ENCODE assay signal across 31 cellular contexts in the genomic region with DNA sequence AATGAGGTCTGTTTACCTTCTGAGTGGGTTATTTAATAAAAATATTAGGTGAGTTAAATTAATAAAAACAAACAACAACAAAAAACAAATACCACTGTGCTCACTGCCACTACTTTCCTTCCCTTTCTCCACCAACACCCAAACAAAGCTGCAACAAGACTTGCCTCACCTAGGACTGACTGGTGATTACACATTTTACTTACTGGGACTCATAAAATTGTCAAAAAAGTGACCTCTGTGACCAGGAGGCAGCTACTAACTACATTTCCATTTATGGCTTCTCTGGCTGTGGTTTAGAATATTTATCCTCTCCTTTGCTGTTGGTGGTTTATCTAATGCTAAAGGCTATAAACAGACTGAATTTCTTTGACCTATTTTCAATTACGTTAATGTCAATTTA. TPM values are rescaled to one million over a fixed set of nuclear protein-coding genes. Genes with fewer than 3 reads are reported as not detected.
DNase-seq lines count a peak whose midpoint lies in the region; ATAC-seq, FAIRE-seq and TF ChIP-seq lines count a peak whose summit lies in the region.
"Had no signal": no experiment of that assay in that cellular context is flagged by ENCODE, and none has a peak within 500 bp of the region (broad histone marks: within the 10 kb centered on the region; RNA-seq: fewer than 3 reads in every experiment).

No MANE protein-coding gene starts in this region.

- H3K9me2 ChIP-seq in Loucy (replicated peaks; ENCODE audit: low read depth, low read length), result no peaks in the 10 kb centered on the region

- no peak for TF ChIP-seq POLR2A in endothelial cell of umbilical vein (IDR thresholded peaks at IDR 0.05; ENCODE audit: low read depth, low read length)

- H3K4me3 ChIP-seq in left ventricle myocardium inferior, result no peak overlapping the region
- H3K4me3 ChIP-seq in Loucy (ENCODE audit: low read length, poor library complexity, severe bottlenecking), result no peak overlapping the region
- H3K4me3 ChIP-seq in endothelial cell of umbilical vein (replicated peaks in 1 of 3; ENCODE audit: insufficient read depth in 1 of 3, low read depth in 1 of 3, low read length in 3 of 3), result no peak overlapping the region
- H3K4me3 ChIP-seq in tibial artery, result no peak overlapping the region
- H3K4me3 ChIP-seq in foreskin fibroblast (ENCODE audit: low read depth in 1 of 2, low read length in 2 of 2), result no peak overlapping the region
- H3K4me3 ChIP-seq: esophagus squamous epithelium, gastrocnemius medialis, GM12878, HAP-1, pancreas, SJSA1, testis had no signal

- intact Hi-C loops in left ventricle myocardium inferior (cut with micrococcal nuclease), result no loop called here
- intact Hi-C loops in Right ventricle myocardium inferior (cut with DNase I), result loop anchor here (10.0 kb wide), 1 partner anchor 79 kb away; no protein-coding TSS in a partner anchor
- intact Hi-C loops in endothelial cell of umbilical vein (cut with micrococcal nuclease), result no loop called here
- intact Hi-C loops in tibial artery (cut with DNase I; ENCODE audit: low total_unique reads), result no loop called here

- H3K4me2 ChIP-seq in Loucy (ENCODE audit: low read depth, low read length, poor library complexity, severe bottlenecking), result peak overlapping the region; percentile 54
- H3K4me2 ChIP-seq in endothelial cell of umbilical vein (ENCODE audit: insufficient read depth, low read length), result peak overlapping the region; percentile 27

- dilution Hi-C loops in endothelial cell of umbilical vein (cut with MboI; ENCODE audit: extremely low pct_ligation_motif_present, low sequenced_read_pairs), result loop anchor here (25.0 kb wide), 1 partner anchor 103 kb away; no protein-coding TSS in a partner anchor

- ATAC-seq in Right ventricle myocardium inferior (no peak), HG02610 (IDR thresholded peaks at IDR 0.05; ENCODE audit: unreplicated experiment) (no peak)
- ATAC-seq: gastrocnemius medialis; GM12878; left colon; pancreas; stimulated activated naive CD8-positive, alpha-beta T cell treated with anti-CD3 and anti-CD28 coated beads, Interleukin-15, Interleukin-2, amounts not matched to agents 100 U/mL and 50 U/mL, for 24 hours; T-cell had no signal

- FAIRE-seq in endothelial cell of umbilical vein (lab: Jason Lieb, UNC), result no peak
- FAIRE-seq: GM12878, pancreas, small intestine had no signal

- no peaks in the 10 kb centered on the region for H3K27me3 ChIP-seq in left ventricle myocardium inferior (ENCODE audit: low read depth)
- H3K27me3 ChIP-seq in Loucy (ENCODE audit: insufficient read depth, low read length, poor library complexity, severe bottlenecking), result no peaks in the 10 kb centered on the region
- H3K27me3 ChIP-seq in endothelial cell of umbilical vein (ENCODE audit: control insufficient read depth in 2 of 2, insufficient read depth in 2 of 2, low read length in 2 of 2), result no peaks in the 10 kb centered on the region
- no peaks in the 10 kb centered on the region for H3K27me3 ChIP-seq in tibial artery
- H3K27me3 ChIP-seq: esophagus squamous epithelium, gastrocnemius medialis, pancreas, SJSA1, testis had no signal

- H2AFZ ChIP-seq in Loucy (ENCODE audit: low read length) (peak overlapping the region; percentile 58; the same call in 1 of the 2 replicates), endothelial cell of umbilical vein (ENCODE audit: low read depth, low read length) (no peak overlapping the region)

- BruUV-seq in endothelial cell of umbilical vein (replicated peaks; lab: Mats Ljungman, UMichigan), result no TSS peak

- H4K20me1 ChIP-seq in Loucy (ENCODE audit: insufficient read depth, low read length, poor library complexity, severe bottlenecking), result no peaks in the 10 kb centered on the region
- H4K20me1 ChIP-seq in endothelial cell of umbilical vein (replicated peaks; ENCODE audit: control insufficient read depth, extremely low read depth, insufficient read depth, low read length), result peaks cover 10% of the 10 kb centered on the region

- H3K27ac ChIP-seq in left ventricle myocardium inferior (replicated peaks) (peak overlapping the region; percentile 41), endothelial cell of umbilical vein (ENCODE audit: insufficient read depth, low read depth, low read length) (peak overlapping the region; percentile 76), tibial artery (peak overlapping the region; percentile 77 to 82)
- H3K27ac ChIP-seq: esophagus squamous epithelium, gastrocnemius medialis, HL-60, pancreas, testis had no signal

- TF ChIP-seq CTCF in left ventricle myocardium inferior (IDR thresholded peaks at IDR 0.05; ENCODE audit: borderline replicate concordance) (no peak), Loucy (conservative IDR thresholded peaks at IDR 0.05; ENCODE audit: low read length) (no peak), endothelial cell of umbilical vein (IDR thresholded peaks at IDR 0.05; ENCODE audit: extremely low read depth in 1 of 2, insufficient read depth in 1 of 2, low read depth in 1 of 2, low read length in 2 of 2) (no peak), tibial artery (IDR thresholded peaks at IDR 0.05) (no peak), foreskin fibroblast (IDR thresholded peaks at IDR 0.05; ENCODE audit: low read depth, low read length) (no peak)

- no peaks in the 10 kb centered on the region for H3F3A ChIP-seq in Loucy (ENCODE audit: low read depth)

- H3K4me1 ChIP-seq in left ventricle myocardium inferior (peaks cover 54% of the 10 kb centered on the region), Loucy (ENCODE audit: insufficient read depth, low read length, poor library complexity, severe bottlenecking) (peaks cover 14% of the 10 kb centered on the region), endothelial cell of umbilical vein (ENCODE audit: control insufficient read depth, extremely low read depth, insufficient read depth, low read length) (peaks cover 92% of the 10 kb centered on the region), tibial artery (peaks cover 0 to 83% (median 44%) of the 10 kb centered on the region in 4 donors)
- H3K4me1 ChIP-seq: gastrocnemius medialis had no signal

- CTCF ChIA-PET in endothelial cell of umbilical vein (lab: Charles Lee), result interaction anchor here (2.0 kb wide), 1 partner anchor 77 kb away, joined by 7 read pairs; no protein-coding TSS in a partner anchor

- no peaks in the 10 kb centered on the region for H3K79me2 ChIP-seq in Loucy (ENCODE audit: insufficient read depth, low read length)
- H3K79me2 ChIP-seq in endothelial cell of umbilical vein (ENCODE audit: control insufficient read depth, insufficient read depth, low read length), result peaks cover 94% of the 10 kb centered on the region

- H3K9me3 ChIP-seq in left ventricle myocardium inferior (replicated peaks), result no peaks in the 10 kb centered on the region
- no peaks in the 10 kb centered on the region for H3K9me3 ChIP-seq in Loucy (ENCODE audit: insufficient read depth, low read depth, low read length)
- H3K9me3 ChIP-seq in endothelial cell of umbilical vein (replicated peaks; ENCODE audit: control insufficient read depth, insufficient read depth, low read length), result no peaks in the 10 kb centered on the region
- H3K9me3 ChIP-seq in tibial artery, result no peaks in the 10 kb centered on the region
- H3K9me3 ChIP-seq: esophagus squamous epithelium, gastrocnemius medialis, HAP-1, pancreas, SJSA1, testis had no signal

- H3K9me1 ChIP-seq in endothelial cell of umbilical vein (replicated peaks; ENCODE audit: control insufficient read depth, extremely low read depth, insufficient read depth, low read length), result no peaks in the 10 kb centered on the region

- no peak for DNase-seq in left ventricle myocardium inferior
- DNase-seq in Right ventricle myocardium inferior (ENCODE audit: missing footprints), result no peak
- DNase-seq in endothelial cell of umbilical vein (ENCODE audit: low read depth, low spot score), result no peak
- no peak for DNase-seq in tibial artery
- DNase-seq in ecto neural progenitor cell (ENCODE audit: low spot score), result no peak
- no peak for DNase-seq in foreskin fibroblast
- DNase-seq: activated CD4-positive, alpha-beta T cell treated with anti-CD3 and anti-CD28 coated beads for 48 hours; activated effector memory CD4-positive, alpha-beta T cell treated with anti-CD3 and anti-CD28 coated beads, Interleukin-2, amount 50 U/mL, for 16 hours; activated T-cell treated with anti-CD3 and anti-CD28 coated beads, Interleukin-2, amount 50 U/mL, for 24 hours; CD8-positive, alpha-beta memory T cell; central memory CD4-positive, alpha-beta T cell; esophagus squamous epithelium; gastrocnemius medialis; hypothalamus; left colon; NCI-H146; NCI-H82; pancreas; retina; small intestine; stimulated activated CD4-positive, alpha-beta T cell treated with anti-CD3 and anti-CD28 coated beads, Interleukin-1b, Interleukin-23, amount 100 ng/mL, for 48 hours; stimulated activated naive CD8-positive, alpha-beta T cell treated with anti-CD3 and anti-CD28 coated beads, Interleukin-15, Interleukin-2, amounts not matched to agents 100 U/mL and 50 U/mL, for 24 hours; T-cell had no signal

- POLR2A ChIA-PET in endothelial cell of umbilical vein (lab: Charles Lee), result no interaction called here

- H3K36me3 ChIP-seq in left ventricle myocardium inferior (no peaks in the 10 kb centered on the region), Loucy (ENCODE audit: insufficient read depth, low read length) (no peaks in the 10 kb centered on the region), endothelial cell of umbilical vein (ENCODE audit: control insufficient read depth in 2 of 2, extremely low read depth in 1 of 2, insufficient read depth in 2 of 2, low read length in 2 of 2) (peaks cover 33 to 78% of the 10 kb centered on the region in 2 experiments), tibial artery (peaks cover 7 to 19% (median 13%) of the 10 kb centered on the region in 3 donors)
- H3K36me3 ChIP-seq: esophagus squamous epithelium, gastrocnemius medialis, HAP-1, pancreas had no signal

- no peak overlapping the region for H3K9ac ChIP-seq in Loucy (ENCODE audit: low read depth, low read length, poor library complexity, severe bottlenecking)
- peak overlapping the region; percentile 62 for H3K9ac ChIP-seq in endothelial cell of umbilical vein (replicated peaks; ENCODE audit: extremely low read depth, insufficient read depth, low read length)

TF ChIP-seq in endothelial cell of umbilical vein, 7 proteins besides CTCF, POLR2A, EP300 and RAD21 (continues in another document):
- TF ChIP-seq JUN (IDR thresholded peaks at IDR 0.05; ENCODE audit: borderline replicate concordance, insufficient read depth, insufficient read length, low read depth), result no peak

RNA-seq across cellular contexts. Expression of gene EFEMP1, which starts 39.8 kb away (rescaled TPM):
- 72.3 TPM for total RNA-seq in left ventricle myocardium inferior
- total RNA-seq in Right ventricle myocardium inferior, result 75.9 TPM
- 2,354 and 2,981 TPM in 2 replicates for total RNA-seq in endothelial cell of umbilical vein
- 10,356 and 11,813 TPM in 2 replicates for polyA plus RNA-seq in endothelial cell of umbilical vein
- polyA plus RNA-seq in endothelial cell of umbilical vein (2011; cell fraction: cytosol; rRNA removed), result 7,787 and 8,501 TPM in 2 replicates
- 6,181 and 7,713 TPM in 2 replicates for polyA plus RNA-seq in endothelial cell of umbilical vein (2011; cell fraction: nucleus; rRNA removed)
- 2,631 and 3,819 TPM in 2 replicates for polyA plus RNA-seq in endothelial cell of umbilical vein (2012)
- 9,211 and 9,669 TPM in 2 replicates for polyA minus RNA-seq in endothelial cell of umbilical vein
- polyA minus RNA-seq in endothelial cell of umbilical vein (2011; cell fraction: cytosol; rRNA and poly(A)+ RNA removed), result 38.8 TPM
- 5,639 and 5,640 TPM in 2 replicates for polyA minus RNA-seq in endothelial cell of umbilical vein (2011; cell fraction: nucleus; rRNA and poly(A)+ RNA removed)
- total RNA-seq: activated CD8-positive, alpha-beta memory T cell treated with anti-CD3 and anti-CD28 coated beads for 36 hours; CD8-positive, alpha-beta memory T cell had no signal
- polyA plus RNA-seq: CD8-positive, alpha-beta memory T cell had no signal

Comparison
In these comparisons a context has a peak if more than half of its experiments do, and no peak if none do; other contexts are left out.
1. RNA of gene EFEMP1, which starts 39.8 kb away (total RNA-seq): 2,354 to 2,981 TPM in endothelial cell of umbilical vein; 75.9 TPM in Right ventricle myocardium inferior (single experiment) and 72.3 TPM in left ventricle myocardium inferior (single experiment); every median in the first group is over 10 times any median in the second.
2. Peak in every context shown above with its lines, with median percentiles within 50 percentile points of each other: H3K27ac ChIP-seq.